In genomic region chr6:168908887-168909286, GRCh38 we compare ENCODE assay signal across 14 cellular contexts.
DNase-seq lines count a peak whose midpoint lies in the region; ATAC-seq and TF ChIP-seq lines count a peak whose summit lies in the region.
"Had no signal": no experiment of that assay in that cellular context is flagged by ENCODE, and none has a peak within 500 bp of the region (broad histone marks: within the 10 kb centered on the region; RNA-seq: fewer than 3 reads in every experiment).

No MANE protein-coding gene starts in this region.

- peaks cover 6% of the 10 kb centered on the region for H3K4me1 Mint-ChIP-seq in MCF 10A (ENCODE audit: insufficient read depth, unreplicated experiment)
- H3K4me1 Mint-ChIP-seq: IgD-negative memory B cell had no signal

- ATAC-seq in SK-N-SH treated with all-trans-retinoic acid at 6 μM for 48 hours (peak; percentile 75), GM21515 (IDR thresholded peaks at IDR 0.05; ENCODE audit: unreplicated experiment) (no peak), HG03159 (IDR thresholded peaks at IDR 0.05; ENCODE audit: unreplicated experiment) (no peak)
- ATAC-seq: left colon had no signal

- CTCF ChIA-PET in MCF 10A (lab: Yijun Ruan, JAX) = no interaction called here

- no TSS peak for BruUV-seq in MCF 10A (replicated peaks; lab: Mats Ljungman, UMichigan)

- intact Hi-C loops in MCF 10A (cut with micrococcal nuclease) (no loop called here), breast epithelium (cut with DNase I; ENCODE audit: low total_unique reads) (no loop called here)

- H3K36me3 ChIP-seq in breast epithelium = no peaks in the 10 kb centered on the region

- DNase-seq in MCF 10A (ENCODE audit: unreplicated experiment) = peak; percentile 23
- no peak for DNase-seq in breast epithelium (ENCODE audit: low spot score in 2 of 2)
- DNase-seq in fibroblast of the aortic adventitia (ENCODE audit: low read depth) = peak; percentile 94
- peak; percentile 94 for DNase-seq in stromal cell of bone marrow (ENCODE audit: low read depth)
- DNase-seq in NCI-H1092 (lab: John Stamatoyannopoulos, UW) = no peak
- DNase-seq: activated gamma-delta T cell treated with Interleukin-2 at 50 U/mL for 16 hours, DMS153, head of caudate nucleus, left colon, NCI-H187 had no signal

- no peak for TF ChIP-seq POLR2A in breast epithelium (IDR thresholded peaks at IDR 0.05)

- no peak overlapping the region for H3K27ac ChIP-seq in breast epithelium

- H3K4me3 ChIP-seq in breast epithelium = no peak overlapping the region
- no peak overlapping the region for H3K4me3 ChIP-seq in fibroblast of the aortic adventitia (ENCODE audit: low read depth, low read length)

- no peak overlapping the region for H3K4me3 Mint-ChIP-seq in MCF 10A (ENCODE audit: unreplicated experiment)
- H3K4me3 Mint-ChIP-seq: IgD-negative memory B cell had no signal

- POLR2A ChIA-PET in MCF 10A (lab: Yijun Ruan, JAX) = no interaction called here

- no peaks in the 10 kb centered on the region for H3K4me1 ChIP-seq in breast epithelium

- no peaks in the 10 kb centered on the region for H3K9me3 ChIP-seq in breast epithelium

- H3K27me3 ChIP-seq in breast epithelium = no peaks in the 10 kb centered on the region

- no peaks in the 10 kb centered on the region for H3K36me3 Mint-ChIP-seq in MCF 10A (ENCODE audit: insufficient read depth, unreplicated experiment)

- TF ChIP-seq CTCF in MCF 10A (IDR thresholded peaks at IDR 0.05; ENCODE audit: unreplicated experiment) (no peak), breast epithelium (IDR thresholded peaks at IDR 0.05) (no peak), fibroblast of the aortic adventitia (IDR thresholded peaks at IDR 0.05; ENCODE audit: insufficient read depth, low read length) (peak; percentile 54)

- no peak overlapping the region for H3K27ac Mint-ChIP-seq in MCF 10A (ENCODE audit: low read depth, unreplicated experiment)
- H3K27ac Mint-ChIP-seq: IgD-negative memory B cell had no signal

- H3K9me3 Mint-ChIP-seq in MCF 10A (ENCODE audit: unreplicated experiment) = no peaks in the 10 kb centered on the region

- peaks cover 24% of the 10 kb centered on the region for H3K27me3 Mint-ChIP-seq in MCF 10A (ENCODE audit: insufficient read depth, unreplicated experiment)
- H3K27me3 Mint-ChIP-seq: IgD-negative memory B cell had no signal

TF ChIP-seq in SK-N-SH treated with all-trans-retinoic acid at 6 μM for 48 hours, 23 proteins besides CTCF, POLR2A, EP300 and RAD21:
- no peak for TF ChIP-seq ARNTL (CRISPR knock-in tag; IDR thresholded peaks at IDR 0.05; ENCODE audit: borderline replicate concordance, low read depth)
- TF ChIP-seq ZNF8 (CRISPR knock-in tag; IDR thresholded peaks at IDR 0.05) = no peak
- no peak for TF ChIP-seq PPARA (CRISPR knock-in tag; IDR thresholded peaks at IDR 0.05; ENCODE audit: borderline replicate concordance)
- TF ChIP-seq GLIS3 (CRISPR knock-in tag; IDR thresholded peaks at IDR 0.05) = no peak
- TF ChIP-seq BACH2 (CRISPR knock-in tag; IDR thresholded peaks at IDR 0.05; ENCODE audit: borderline replicate concordance) = no peak
- TF ChIP-seq, protein P1, sequence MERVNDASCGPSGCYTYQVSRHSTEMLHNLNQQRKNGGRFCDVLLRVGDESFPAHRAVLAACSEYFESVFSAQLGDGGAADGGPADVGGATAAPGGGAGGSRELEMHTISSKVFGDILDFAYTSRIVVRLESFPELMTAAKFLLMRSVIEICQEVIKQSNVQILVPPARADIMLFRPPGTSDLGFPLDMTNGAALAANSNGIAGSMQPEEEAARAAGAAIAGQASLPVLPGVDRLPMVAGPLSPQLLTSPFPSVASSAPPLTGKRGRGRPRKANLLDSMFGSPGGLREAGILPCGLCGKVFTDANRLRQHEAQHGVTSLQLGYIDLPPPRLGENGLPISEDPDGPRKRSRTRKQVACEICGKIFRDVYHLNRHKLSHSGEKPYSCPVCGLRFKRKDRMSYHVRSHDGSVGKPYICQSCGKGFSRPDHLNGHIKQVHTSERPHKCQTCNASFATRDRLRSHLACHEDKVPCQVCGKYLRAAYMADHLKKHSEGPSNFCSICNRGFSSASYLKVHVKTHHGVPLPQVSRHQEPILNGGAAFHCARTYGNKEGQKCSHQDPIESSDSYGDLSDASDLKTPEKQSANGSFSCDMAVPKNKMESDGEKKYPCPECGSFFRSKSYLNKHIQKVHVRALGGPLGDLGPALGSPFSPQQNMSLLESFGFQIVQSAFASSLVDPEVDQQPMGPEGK (CRISPR knock-in tag; IDR thresholded peaks at IDR 0.05; ENCODE audit: borderline replicate concordance) = no peak
- TF ChIP-seq ZNF565 (CRISPR knock-in tag; conservative IDR thresholded peaks at IDR 0.05; ENCODE audit: low read depth) = no peak
- no peak for TF ChIP-seq ZNF70 (CRISPR knock-in tag; IDR thresholded peaks at IDR 0.05)
- no peak for TF ChIP-seq ESRRG (CRISPR knock-in tag; IDR thresholded peaks at IDR 0.05)
- no peak for TF ChIP-seq ZFP3 (CRISPR knock-in tag; IDR thresholded peaks at IDR 0.05)
- TF ChIP-seq ISL1 (CRISPR knock-in tag; IDR thresholded peaks at IDR 0.05) = no peak
- no peak for TF ChIP-seq TOX (CRISPR knock-in tag; IDR thresholded peaks at IDR 0.05; ENCODE audit: borderline replicate concordance)
- no peak for TF ChIP-seq CSDC2 (CRISPR knock-in tag; IDR thresholded peaks at IDR 0.05)
- no peak for TF ChIP-seq TSHZ2 (CRISPR knock-in tag; IDR thresholded peaks at IDR 0.05)
- no peak for TF ChIP-seq TCF4 (CRISPR knock-in tag; IDR thresholded peaks at IDR 0.05; ENCODE audit: borderline replicate concordance)
- no peak for TF ChIP-seq ZFP30 (CRISPR knock-in tag; IDR thresholded peaks at IDR 0.05)

Comparison
In these comparisons a context has a peak if more than half of its experiments do, and no peak if none do; other contexts are left out.
1. DNase-seq: peak in MCF 10A (single experiment), fibroblast of the aortic adventitia (single experiment) and stromal cell of bone marrow (single experiment); none in breast epithelium (0 of 2) and NCI-H1092 (single experiment).